ENCODE assay signal across 1 cellular context in genomic region chr20:62622877-62623487, GRCh38.
TF ChIP-seq lines count a peak whose summit lies in the region.

No MANE protein-coding gene starts in this region.

TF ChIP-seq in HepG2, 621 proteins besides CTCF, POLR2A, EP300 and RAD21 (continued from another document and continues in another):
- peak; percentile 3; the same call in 1 of the 2 replicates for TF ChIP-seq ZSCAN31 (CRISPR knock-in tag; IDR thresholded peaks at IDR 0.05; ENCODE audit: low read depth)
- no peak; the same call in 1 of the 2 replicates for TF ChIP-seq ZMYM3 (CRISPR knock-in tag; IDR thresholded peaks at IDR 0.05)
- peak; percentile 93 for TF ChIP-seq IKZF4 (CRISPR knock-in tag; IDR thresholded peaks at IDR 0.05; ENCODE audit: borderline replicate concordance, low read depth, not compliant biosample characterization)
- no peak for TF ChIP-seq SSRP1 (CRISPR knock-in tag; IDR thresholded peaks at IDR 0.05)
- TF ChIP-seq TBX2 (CRISPR knock-in tag; IDR thresholded peaks at IDR 0.05; ENCODE audit: borderline replicate concordance): peak; percentile 33; the same call in 1 of the 2 replicates
- TF ChIP-seq ZNF570 (CRISPR knock-in tag; IDR thresholded peaks at IDR 0.05; ENCODE audit: borderline replicate concordance): peak; percentile 56; the same call in 1 of the 2 replicates
- TF ChIP-seq SKIL (CRISPR knock-in tag; IDR thresholded peaks at IDR 0.05; ENCODE audit: borderline replicate concordance): no peak; the same call in 1 of the 2 replicates
- TF ChIP-seq FOXA1 (IDR thresholded peaks at IDR 0.05): no peak
- TF ChIP-seq FOXA1 (CRISPR knock-in tag; IDR thresholded peaks at IDR 0.05): 0 out of 2 replicates have a peak, but pooled peaks have one; percentile 8
- peak; percentile 86; the same call in 1 of the 2 replicates for TF ChIP-seq HES4 (CRISPR knock-in tag; IDR thresholded peaks at IDR 0.05; ENCODE audit: borderline replicate concordance)
- 0 out of 2 replicates have a peak, but pooled peaks have one; percentile 23 for TF ChIP-seq ZNF567 (CRISPR knock-in tag; IDR thresholded peaks at IDR 0.05; ENCODE audit: borderline replicate concordance)
- TF ChIP-seq ZNF788 (CRISPR knock-in tag; IDR thresholded peaks at IDR 0.05; ENCODE audit: borderline replicate concordance): peak; percentile 21; the same call in 1 of the 2 replicates
- peak; percentile 0 for TF ChIP-seq SRSF1 (optimal IDR thresholded peaks at IDR 0.05; ENCODE audit: low read depth, low read length)
- no peak for TF ChIP-seq CEBPZ (IDR thresholded peaks at IDR 0.05; ENCODE audit: low read length)
- peak; percentile 79 for TF ChIP-seq ZBTB33 (CRISPR knock-in tag; IDR thresholded peaks at IDR 0.05)
- no peak for TF ChIP-seq ZNF737 (CRISPR knock-in tag; IDR thresholded peaks at IDR 0.05; ENCODE audit: borderline replicate concordance)
- TF ChIP-seq DNMT1 (CRISPR knock-in tag; IDR thresholded peaks at IDR 0.05): peak; percentile 76; the same call in 1 of the 2 replicates
- TF ChIP-seq CBX1 (IDR thresholded peaks at IDR 0.05; ENCODE audit: low read depth): peak; percentile 6
- TF ChIP-seq CAMTA2 (CRISPR knock-in tag; IDR thresholded peaks at IDR 0.05; ENCODE audit: borderline replicate concordance): no peak
- TF ChIP-seq CEBPG (CRISPR knock-in tag; IDR thresholded peaks at IDR 0.05): no peak
- TF ChIP-seq ZNF678 (CRISPR knock-in tag; IDR thresholded peaks at IDR 0.05): peak; percentile 56
- TF ChIP-seq MYNN (CRISPR knock-in tag; IDR thresholded peaks at IDR 0.05; ENCODE audit: low read depth): no peak
- no peak for TF ChIP-seq HMG20A (CRISPR knock-in tag; IDR thresholded peaks at IDR 0.05; ENCODE audit: borderline replicate concordance)
- peak; percentile 88 for TF ChIP-seq ZNF687 (CRISPR knock-in tag; IDR thresholded peaks at IDR 0.05)
- TF ChIP-seq GABPB1 (CRISPR knock-in tag; IDR thresholded peaks at IDR 0.05): peak; percentile 53; the same call in 1 of the 2 replicates
- TF ChIP-seq ELK4 (CRISPR knock-in tag; IDR thresholded peaks at IDR 0.05; ENCODE audit: borderline replicate concordance): no peak
- no peak for TF ChIP-seq MEF2D (CRISPR knock-in tag; IDR thresholded peaks at IDR 0.05)
- TF ChIP-seq AKNA (CRISPR knock-in tag; IDR thresholded peaks at IDR 0.05; ENCODE audit: borderline replicate concordance): no peak
- TF ChIP-seq ZFP62 (CRISPR knock-in tag; IDR thresholded peaks at IDR 0.05): 0 out of 2 replicates have a peak, but pooled peaks have one; percentile 6
- peak; percentile 76; the same call in 1 of the 2 replicates for TF ChIP-seq ARNTL (CRISPR knock-in tag; IDR thresholded peaks at IDR 0.05)
- TF ChIP-seq ZNF550 (CRISPR knock-in tag; IDR thresholded peaks at IDR 0.05; ENCODE audit: borderline replicate concordance): peak; percentile 63; the same call in 1 of the 2 replicates
- TF ChIP-seq IRF9 (CRISPR knock-in tag; IDR thresholded peaks at IDR 0.05; ENCODE audit: borderline replicate concordance): 0 out of 2 replicates have a peak, but pooled peaks have one; percentile 38
- TF ChIP-seq MXD4 (CRISPR knock-in tag; IDR thresholded peaks at IDR 0.05): no peak
- peak; percentile 74 for TF ChIP-seq ZNF274 (CRISPR knock-in tag; IDR thresholded peaks at IDR 0.05)
- no peak for TF ChIP-seq ZNF792 (CRISPR knock-in tag; IDR thresholded peaks at IDR 0.05)
- 0 out of 2 replicates have a peak, but pooled peaks have one; percentile 5 for TF ChIP-seq ZMAT3 (CRISPR knock-in tag; conservative IDR thresholded peaks at IDR 0.05)
- 0 out of 2 replicates have a peak, but pooled peaks have one; percentile 47 for TF ChIP-seq NR2F2 (IDR thresholded peaks at IDR 0.05; ENCODE audit: borderline replicate concordance, low read depth)
- TF ChIP-seq POGZ (CRISPR knock-in tag; IDR thresholded peaks at IDR 0.05): 0 out of 2 replicates have a peak, but pooled peaks have one; percentile 10
- peak; percentile 51 for TF ChIP-seq ZNF605 (CRISPR knock-in tag; IDR thresholded peaks at IDR 0.05)
- TF ChIP-seq SIX4 (CRISPR knock-in tag; IDR thresholded peaks at IDR 0.05): no peak
- 0 out of 2 replicates have a peak, but pooled peaks have one; percentile 36 for TF ChIP-seq ZIK1 (CRISPR knock-in tag; IDR thresholded peaks at IDR 0.05; ENCODE audit: borderline replicate concordance, low read depth)
- TF ChIP-seq BRF2 (CRISPR knock-in tag; IDR thresholded peaks at IDR 0.05): no peak
